Comparison of ENCODE assay signal across 8 cellular contexts in genomic region chr17:49414622-49415350, GRCh38. TPM values are rescaled to one million over a fixed set of nuclear protein-coding genes. Genes with fewer than 3 reads are reported as not detected.
DNase-seq lines count a peak whose midpoint lies in the region; ATAC-seq and TF ChIP-seq lines count a peak whose summit lies in the region.

Gene PHB1 (minus strand): TSS chr17:49414882. CDS start chr17:49413264, 1,618 bp downstream.

- H3K4me3 ChIP-seq in Jurkat, Clone E6-1 (ENCODE audit: low read length): peak within 1 kb of the TSS; percentile 99
- H3K4me3 ChIP-seq in PC-9: peak within 1 kb of the TSS; percentile 72
- H3K4me3 ChIP-seq in mucosa of stomach (ENCODE audit: low read length): peak within 1 kb of the TSS; percentile 100

- peak within 1 kb of the TSS; percentile 82 for H3K9ac ChIP-seq in mucosa of stomach (ENCODE audit: low read length)

- CTCF ChIA-PET in PC-9 (lab: Charles Lee): interaction anchor here (1.0 to 2.4 kb wide), 2 partner anchors 100 to 141 kb away, joined by 3 to 12 read pairs; no protein-coding TSS in a partner anchor

- H3K4me1 ChIP-seq in PC-9 (replicated peaks; ENCODE audit: insufficient read depth) (peaks cover 14% of the 10 kb centered on the region), mucosa of stomach (ENCODE audit: control insufficient read depth, insufficient read depth, low read length) (peaks cover 11% of the 10 kb centered on the region)

- H3K9me3 ChIP-seq in PC-9 (ENCODE audit: insufficient read depth, low read depth) (no peaks in the 10 kb centered on the region; the same call in 1 of the 2 replicates), mucosa of stomach (ENCODE audit: control insufficient read depth, low read length) (no peaks in the 10 kb centered on the region)

- no peaks in the 10 kb centered on the region; the same call in 1 of the 2 replicates for H3F3A ChIP-seq in PC-9 (ENCODE audit: insufficient read depth, low read depth)

- no peak within 1 kb of the TSS for H3K27ac ChIP-seq in PC-9

- ATAC-seq in GM21619 (IDR thresholded peaks at IDR 0.05; ENCODE audit: unreplicated experiment): peak; percentile 97

- DNase-seq in DMS153 (lab: John Stamatoyannopoulos, UW) (peak; percentile 98), PC-9 (peak; percentile 94 to 98), erythroblast (lab: John Stamatoyannopoulos, UW) (peak; percentile 97)
- peak; percentile 97 for DNase-seq in Jurkat, Clone E6-1 (ENCODE audit: low read depth, low spot score)
- peak; percentile 90 for DNase-seq in activated T-cell treated with anti-CD3 and anti-CD28 coated beads, Interleukin-2, amount 50 U/mL, for 1 hour
- DNase-seq in stimulated activated CD8-positive, alpha-beta memory T cell treated with anti-CD3 and anti-CD28 coated beads, Interleukin-7, amount 100 ng/mL, for 1 hour (ENCODE audit: low read depth in 2 of 2): peak; percentile 81 to 83

- TF ChIP-seq CTCF in PC-9 (conservative IDR thresholded peaks at IDR 0.05): no peak

- H3K27me3 ChIP-seq in PC-9 (ENCODE audit: insufficient read depth, low read depth) (no peaks in the 10 kb centered on the region), mucosa of stomach (ENCODE audit: control insufficient read depth, insufficient read depth, low read length) (no peaks in the 10 kb centered on the region)

- H3K9me2 ChIP-seq in PC-9 (ENCODE audit: insufficient read depth): no peaks in the 10 kb centered on the region

- H4K20me1 ChIP-seq in PC-9 (ENCODE audit: insufficient read depth): no peaks in the 10 kb centered on the region; the same call in 1 of the 2 replicates

- H3K36me3 ChIP-seq in PC-9 (ENCODE audit: low read depth) (peaks cover 15% of the 10 kb centered on the region; the same call in 1 of the 2 replicates), mucosa of stomach (ENCODE audit: control insufficient read depth, insufficient read depth, low read length) (peaks cover 4% of the 10 kb centered on the region)

- H3K79me2 ChIP-seq in PC-9 (ENCODE audit: low read depth): peaks cover 24% of the 10 kb centered on the region

- H2AFZ ChIP-seq in PC-9: peak within 1 kb of the TSS; percentile 92

- POLR2A ChIA-PET in PC-9 (lab: Charles Lee; ENCODE audit: unreplicated experiment): interaction anchor here (0.5 to 1.1 kb wide), 9 partner anchors 15 to 733 kb away, joined by 3 to 7 read pairs (median 3); no protein-coding TSS in a partner anchor

- H3K4me2 ChIP-seq in PC-9: peak within 1 kb of the TSS; percentile 92

- peak; percentile 56 for TF ChIP-seq POLR2A in erythroblast (IDR thresholded peaks at IDR 0.05; ENCODE audit: low read length)

- intact Hi-C loops in PC-9 (cut with micrococcal nuclease; ENCODE audit: unreplicated experiment): loop anchor here (10.0 kb wide), 2 partner anchors 280 to 580 kb away; partner anchors contain the start of gene DLX3

- BruUV-seq in PC-9 (replicated peaks; lab: Mats Ljungman, UMichigan): no TSS peak

RNA-seq across cellular contexts. Expression of gene PHB1, which starts in this region (rescaled TPM):
- 284 TPM for polyA plus RNA-seq in Jurkat, Clone E6-1 (2012; ENCODE audit: insufficient read depth, insufficient read length)
- 197 and 244 TPM in 2 replicates for total RNA-seq in PC-9 (2021)
